In genomic region chr6:36273067-36273466, GRCh38 we compare ENCODE assay signal across 1 cellular context.
TF ChIP-seq lines count a peak whose summit lies in the region.

No MANE protein-coding gene starts in this region.

TF ChIP-seq in HEK293, 187 proteins besides CTCF, POLR2A, EP300 and RAD21 (continued from another document):
- TF ChIP-seq ZNF266 (tag by site-specific recombination; IDR thresholded peaks at IDR 0.05; ENCODE audit: low read depth), result no peak
